8 cellular contexts compared by ENCODE assay signal in genomic region chr5:95619518-95620029, GRCh38. TPM values are rescaled to one million over a fixed set of nuclear protein-coding genes. Genes with fewer than 3 reads are reported as not detected.
DNase-seq lines count a peak whose midpoint lies in the region; ATAC-seq, FAIRE-seq and TF ChIP-seq lines count a peak whose summit lies in the region.

No MANE protein-coding gene starts in this region.

- TF ChIP-seq RAD21 in HepG2 (CRISPR knock-in tag; IDR thresholded peaks at IDR 0.05), result no peak

- H4K20me1 ChIP-seq in HepG2 (ENCODE audit: insufficient read depth, low read length), result no peaks in the 10 kb centered on the region

- ATAC-seq in activated CD4-positive, alpha-beta T cell treated with anti-CD3 and anti-CD28 coated beads for 36 hours, result no peak
- ATAC-seq in HepG2, result peak; percentile 16; the same call in 2 of the 3 replicates
- ATAC-seq in HG03045 (IDR thresholded peaks at IDR 0.05; ENCODE audit: unreplicated experiment), result no peak

- H3K4me3 ChIP-seq in astrocyte of the cerebellum (ENCODE audit: low read depth, low read length) (peak overlapping the region; percentile 45), HepG2 (replicated peaks in 1 of 3; ENCODE audit: insufficient read depth in 1 of 3, low read depth in 2 of 3, low read length in 3 of 3) (peak overlapping the region; percentile 39 to 74 (median 43)), suprapubic skin (peak overlapping the region; percentile 69)

- no peaks in the 10 kb centered on the region for H3K27me3 Mint-ChIP-seq in activated CD4-positive, alpha-beta T cell treated with anti-CD3 and anti-CD28 coated beads for 36 hours

- peak overlapping the region; percentile 85 for H3K4me2 ChIP-seq in HepG2 (ENCODE audit: low read depth, low read length)

- peaks cover 53% of the 10 kb centered on the region for H3K4me1 Mint-ChIP-seq in activated CD4-positive, alpha-beta T cell treated with anti-CD3 and anti-CD28 coated beads for 36 hours

- intact Hi-C loops in activated CD4-positive, alpha-beta T cell treated with anti-CD3 and anti-CD28 coated beads for 36 hours (cut with DNase I, micrococcal nuclease), result loop anchor here in 1 of 2 experiments (1.0 to 10.0 kb wide), 4 partner anchors 27 to 1185 kb away; partner anchors contain the start of genes ERAP1, RFESD and SKIC3
- intact Hi-C loops in HepG2 (cut with micrococcal nuclease; ENCODE audit: unreplicated experiment), result loop anchor here (5.0 kb wide), 1 partner anchor 62 kb away; the partner anchor contains the start of gene ARSK

- H3K9me3 ChIP-seq in HepG2 (ENCODE audit: low read length) (no peaks in the 10 kb centered on the region), suprapubic skin (no peaks in the 10 kb centered on the region)

- H3K9ac ChIP-seq in HepG2 (ENCODE audit: insufficient read depth, low read depth, low read length), result no peak overlapping the region

- H3K36me3 ChIP-seq in HepG2 (replicated peaks in 1 of 2; ENCODE audit: control insufficient read depth in 1 of 2, insufficient read depth in 2 of 2, low read length in 2 of 2) (no peaks in the 10 kb centered on the region), suprapubic skin (no peaks in the 10 kb centered on the region)

- H2AFZ ChIP-seq in HepG2 (ENCODE audit: low read length), result no peak overlapping the region

- H3K27ac ChIP-seq in HepG2 (ENCODE audit: extremely low read length, insufficient read depth, low read length) (no peak overlapping the region), suprapubic skin (no peak overlapping the region)

- in situ Hi-C loops in astrocyte of the cerebellum (cut with HindIII; ENCODE audit: low sequenced_read_pairs), result no loop called here
- in situ Hi-C loops in HepG2 (cut with HindIII; ENCODE audit: extremely low pct_ligation_motif_present, low pct_unique_long_range_greater_than_20kb), result no loop called here

- H3K27me3 ChIP-seq in HepG2 (ENCODE audit: control insufficient read depth in 1 of 2, insufficient read depth in 2 of 2, low read length in 2 of 2), result peaks cover 7 to 59% of the 10 kb centered on the region in 2 experiments
- no peaks in the 10 kb centered on the region for H3K27me3 ChIP-seq in suprapubic skin

- H3K4me1 ChIP-seq in HepG2 (ENCODE audit: insufficient read depth, low read length) (peaks cover 25% of the 10 kb centered on the region), suprapubic skin (peaks cover 29% of the 10 kb centered on the region)

- POLR2A ChIA-PET in activated CD4-positive, alpha-beta T cell treated with anti-CD3 and anti-CD28 coated beads for 36 hours (lab: Charles Lee), result no interaction called here
- POLR2A ChIA-PET in HepG2 (lab: Yijun Ruan, JAX), result no interaction called here

- TF ChIP-seq POLR2A in HepG2 (IDR thresholded peaks at IDR 0.05; ENCODE audit: insufficient read depth in 1 of 2, low read depth in 2 of 2, low read length in 2 of 2) (no peak), suprapubic skin (IDR thresholded peaks at IDR 0.05) (no peak)

- H3K79me2 ChIP-seq in HepG2 (ENCODE audit: insufficient read depth, low read length), result no peaks in the 10 kb centered on the region

- no peaks in the 10 kb centered on the region for H3K9me3 Mint-ChIP-seq in activated CD4-positive, alpha-beta T cell treated with anti-CD3 and anti-CD28 coated beads for 36 hours (ENCODE audit: low read depth)

- 5% methylated on average over 19 of the region's 19 CpGs for WGBS in HepG2 (ENCODE audit: low lambda C conversion rate)
- WGBS in suprapubic skin, result 8% methylated on average over 19 of the region's 19 CpGs

- peak overlapping the region; percentile 73 for H3K27ac Mint-ChIP-seq in activated CD4-positive, alpha-beta T cell treated with anti-CD3 and anti-CD28 coated beads for 36 hours

- no peak for TF ChIP-seq EP300 in HepG2 (IDR thresholded peaks at IDR 0.05; ENCODE audit: low read depth in 2 of 2, low read length in 2 of 2)
- no peak for TF ChIP-seq EP300 in HepG2 (CRISPR knock-in tag; IDR thresholded peaks at IDR 0.05; ENCODE audit: borderline replicate concordance)
- no peak for TF ChIP-seq EP300 in suprapubic skin (IDR thresholded peaks at IDR 0.05)

- no peak for FAIRE-seq in HepG2 (lab: Jason Lieb, UNC)

- CTCF ChIA-PET in activated CD4-positive, alpha-beta T cell treated with anti-CD3 and anti-CD28 coated beads for 36 hours (lab: Charles Lee), result no interaction called here
- CTCF ChIA-PET in HepG2 (lab: Yijun Ruan, JAX; ENCODE audit: low intra/inter-chr PET ratio, low total read pairs), result no interaction called here

- DNase-seq in activated CD4-positive, alpha-beta T cell treated with anti-CD3 and anti-CD28 coated beads for 36 hours, result no peak
- no peak for DNase-seq in activated CD4-positive, alpha-beta T cell treated with anti-CD3 and anti-CD28 coated beads for 1 hour
- DNase-seq in astrocyte of the cerebellum (ENCODE audit: low read depth) (no peak), HepG2 (ENCODE audit: low spot score) (no peak), suprapubic skin (ENCODE audit: low spot score in 2 of 2) (no peak), AG08396 (ENCODE audit: low spot score) (no peak)
- DNase-seq in activated CD4-positive, CD25-positive, alpha-beta regulatory T cell (lab: John Stamatoyannopoulos, UW), result no peak

- TF ChIP-seq CTCF in astrocyte of the cerebellum (IDR thresholded peaks at IDR 0.05; ENCODE audit: low read depth, low read length, missing control alignments) (no peak), HepG2 (CRISPR knock-in tag; IDR thresholded peaks at IDR 0.05) (no peak), suprapubic skin (IDR thresholded peaks at IDR 0.05) (no peak)

- H3K36me3 Mint-ChIP-seq in activated CD4-positive, alpha-beta T cell treated with anti-CD3 and anti-CD28 coated beads for 36 hours (ENCODE audit: low read depth), result peaks cover 3% of the 10 kb centered on the region

- no TSS peak for BruUV-seq in HepG2 (replicated peaks; lab: Mats Ljungman, UMichigan)

- H3K4me3 Mint-ChIP-seq in activated CD4-positive, alpha-beta T cell treated with anti-CD3 and anti-CD28 coated beads for 36 hours, result peak overlapping the region; percentile 75

TF ChIP-seq in HepG2, 621 proteins besides CTCF, POLR2A, EP300 and RAD21 (continues in another document):
- TF ChIP-seq SCMH1 (CRISPR knock-in tag; IDR thresholded peaks at IDR 0.05; ENCODE audit: borderline replicate concordance), result peak; percentile 27; the same call in 1 of the 2 replicates
- no peak for TF ChIP-seq ZSCAN20 (CRISPR knock-in tag; IDR thresholded peaks at IDR 0.05; ENCODE audit: borderline replicate concordance)
- no peak for TF ChIP-seq ZNF33B (CRISPR knock-in tag; IDR thresholded peaks at IDR 0.05)
- no peak for TF ChIP-seq ZNF703 (CRISPR knock-in tag; IDR thresholded peaks at IDR 0.05; ENCODE audit: borderline replicate concordance)

RNA-seq across cellular contexts. Expression of gene GPR150, which starts 0.3 kb away (rescaled TPM):
- under 1 TPM; 0.37 to 0.46 TPM for total RNA-seq in activated CD4-positive, alpha-beta T cell treated with anti-CD3 and anti-CD28 coated beads for 36 hours
- not detected in 2 replicates for total RNA-seq in HepG2 (2016; rRNA removed; fragmentation: Illumina TruSeq; extraction: Trizol)
- total RNA-seq in HepG2 (2016; cell fraction: cytosol; rRNA removed; fragmentation: Illumina TruSeq; extraction: Trizol; ENCODE audit: low read depth), result not detected in 2 replicates
- not detected in 2 replicates for total RNA-seq in HepG2 (2016; cell fraction: insoluble cytoplasmic fraction; rRNA removed; fragmentation: Illumina TruSeq; extraction: Trizol)
- not detected in 2 replicates for total RNA-seq in HepG2 (2016; cell fraction: membrane; rRNA removed; fragmentation: Illumina TruSeq; extraction: Trizol)
- total RNA-seq in HepG2 (2016; cell fraction: nucleus; rRNA removed; fragmentation: Illumina TruSeq; extraction: Trizol), result not detected in 2 replicates
- 0.03 TPM in 1 of 2 replicates, not detected in the other for polyA plus RNA-seq in HepG2 (2011; rRNA removed)
- polyA plus RNA-seq in HepG2 (2011; cell fraction: cytosol; rRNA removed), result not detected in 2 replicates
- polyA plus RNA-seq in HepG2 (2011; cell fraction: nucleus; rRNA removed), result 0.06 TPM in 1 of 2 replicates, not detected in the other
- not detected in 2 replicates for polyA plus RNA-seq in HepG2 (2012)
- not detected in 2 replicates for polyA plus RNA-seq in HepG2 (2016; cell fraction: cytosol; fragmentation: Illumina TruSeq; extraction: Trizol; ENCODE audit: low read depth)
- not detected in 2 replicates for polyA plus RNA-seq in HepG2 (2016; cell fraction: insoluble cytoplasmic fraction; fragmentation: Illumina TruSeq; extraction: Trizol; ENCODE audit: low read depth)
- not detected in 2 replicates for polyA plus RNA-seq in HepG2 (2016; cell fraction: membrane; fragmentation: Illumina TruSeq; extraction: Trizol; ENCODE audit: low read depth)
- not detected in 2 replicates for polyA plus RNA-seq in HepG2 (2016; cell fraction: nucleus; fragmentation: Illumina TruSeq; extraction: Trizol; ENCODE audit: insufficient read depth, low read depth)
- polyA minus RNA-seq in HepG2 (2011; rRNA and poly(A)+ RNA removed; ENCODE audit: low replicate concordance), result not detected in 2 replicates
- polyA minus RNA-seq in HepG2 (2011; cell fraction: cytosol; rRNA and poly(A)+ RNA removed), result not detected in 2 replicates
- not detected in 2 replicates for polyA minus RNA-seq in HepG2 (2011; cell fraction: nucleus; rRNA and poly(A)+ RNA removed)
- total RNA-seq in suprapubic skin, result under 1 TPM in 3 of 4 donors, not detected in 1; 0.48 to 0.60 (median 0.57) TPM

RNA-seq across cellular contexts. Expression of gene RFESD, which starts 27.0 kb away (rescaled TPM):
- total RNA-seq in activated CD4-positive, alpha-beta T cell treated with anti-CD3 and anti-CD28 coated beads for 36 hours, result 1 to 10 TPM; 4.1 to 9.2 TPM
- 1.2 and 2.2 TPM in 2 replicates for total RNA-seq in HepG2 (2016; rRNA removed; fragmentation: Illumina TruSeq; extraction: Trizol)
- 1.3 and 1.6 TPM in 2 replicates for total RNA-seq in HepG2 (2016; cell fraction: cytosol; rRNA removed; fragmentation: Illumina TruSeq; extraction: Trizol; ENCODE audit: low read depth)
- total RNA-seq in HepG2 (2016; cell fraction: insoluble cytoplasmic fraction; rRNA removed; fragmentation: Illumina TruSeq; extraction: Trizol), result 1.1 and 1.9 TPM in 2 replicates
- 0.65 and 1.2 TPM in 2 replicates for total RNA-seq in HepG2 (2016; cell fraction: membrane; rRNA removed; fragmentation: Illumina TruSeq; extraction: Trizol)
- 1.8 and 2.5 TPM in 2 replicates for total RNA-seq in HepG2 (2016; cell fraction: nucleus; rRNA removed; fragmentation: Illumina TruSeq; extraction: Trizol)
- polyA plus RNA-seq in HepG2 (2011; rRNA removed), result 1.1 TPM in 2 replicates
- polyA plus RNA-seq in HepG2 (2011; cell fraction: cytosol; rRNA removed), result 0.32 and 0.51 TPM in 2 replicates
- polyA plus RNA-seq in HepG2 (2011; cell fraction: nucleus; rRNA removed), result 0.24 and 0.50 TPM in 2 replicates
- 1.1 and 1.6 TPM in 2 replicates for polyA plus RNA-seq in HepG2 (2012)
- polyA plus RNA-seq in HepG2 (2016; cell fraction: cytosol; fragmentation: Illumina TruSeq; extraction: Trizol; ENCODE audit: low read depth), result 0.32 and 0.85 TPM in 2 replicates
- polyA plus RNA-seq in HepG2 (2016; cell fraction: insoluble cytoplasmic fraction; fragmentation: Illumina TruSeq; extraction: Trizol; ENCODE audit: low read depth), result 1.5 and 2.0 TPM in 2 replicates
- 0.31 and 0.51 TPM in 2 replicates for polyA plus RNA-seq in HepG2 (2016; cell fraction: membrane; fragmentation: Illumina TruSeq; extraction: Trizol; ENCODE audit: low read depth)
- polyA plus RNA-seq in HepG2 (2016; cell fraction: nucleus; fragmentation: Illumina TruSeq; extraction: Trizol; ENCODE audit: insufficient read depth, low read depth), result 1.8 and 2.3 TPM in 2 replicates
- polyA minus RNA-seq in HepG2 (2011; rRNA and poly(A)+ RNA removed; ENCODE audit: low replicate concordance), result 0.10 and 0.96 TPM in 2 replicates
- 0.79 TPM in 1 of 2 replicates, not detected in the other for polyA minus RNA-seq in HepG2 (2011; cell fraction: cytosol; rRNA and poly(A)+ RNA removed)
- 1.1 and 1.8 TPM in 2 replicates for polyA minus RNA-seq in HepG2 (2011; cell fraction: nucleus; rRNA and poly(A)+ RNA removed)
- 1 to 10 TPM; 3.5 to 7.6 (median 4.6) TPM for total RNA-seq in suprapubic skin
